ENCODE assay signal across 8 cellular contexts in genomic region chr22:26679003-26679629, GRCh38. TPM values are rescaled to one million over a fixed set of nuclear protein-coding genes. Genes with fewer than 3 reads are reported as not detected.
DNase-seq lines count a peak whose midpoint lies in the region; ATAC-seq and TF ChIP-seq lines count a peak whose summit lies in the region.

No MANE protein-coding gene starts in this region.

- DNase-seq in C1 segment of cervical spinal cord (lab: John Stamatoyannopoulos, UW) (peak in 10 of 14 donors; percentile 6 to 62 (median 44)), GM23338 (ENCODE audit: low spot score) (peak; percentile 90), NCI-H82 treated with DMSO at 0.1 percent for 48 hours (lab: John Stamatoyannopoulos, UW; ENCODE audit: unreplicated experiment) (peak; percentile 2), medulla oblongata (ENCODE audit: extremely low spot score) (peak; percentile 80)
- DNase-seq in activated CD4-positive, alpha-beta T cell treated with anti-CD3 and anti-CD28 coated beads, Interleukin-2, amount 50 U/mL, for 48 hours, result peak; percentile 81 to 85
- DNase-seq in effector CD4-positive, alpha-beta T cell, result peak; percentile 61
- peak; percentile 84 for DNase-seq in stimulated activated CD8-positive, alpha-beta memory T cell treated with anti-CD3 and anti-CD28 coated beads, Interleukin-4, amount 100 ng/mL, for 48 hours

- H3K4me3 ChIP-seq in GM23338, result no peak overlapping the region

- peaks cover 48% of the 10 kb centered on the region for H3K4me1 Mint-ChIP-seq in GM23338

- H3F3A ChIP-seq in GM23338 (replicated peaks; ENCODE audit: low read depth), result peaks cover 34% of the 10 kb centered on the region

- peaks cover 31% of the 10 kb centered on the region for H3K4me1 ChIP-seq in GM23338 (ENCODE audit: insufficient read depth)

- no peak overlapping the region for H2AFZ ChIP-seq in GM23338

- H3K27ac Mint-ChIP-seq in GM23338, result no peak overlapping the region

- H3K9me2 ChIP-seq in GM23338 (ENCODE audit: insufficient read depth), result peaks cover 7% of the 10 kb centered on the region; the same call in 1 of the 2 replicates

- peaks cover 13% of the 10 kb centered on the region; the same call in 1 of the 2 replicates for H3K79me2 ChIP-seq in GM23338 (replicated peaks; ENCODE audit: insufficient read depth)

- H3K36me3 ChIP-seq in GM23338 (ENCODE audit: insufficient read depth), result no peaks in the 10 kb centered on the region

- peaks cover 26% of the 10 kb centered on the region for H3K27me3 Mint-ChIP-seq in GM23338 (ENCODE audit: insufficient read depth, low read depth, poor library complexity)

- no peak overlapping the region for H3K27ac ChIP-seq in GM23338 (ENCODE audit: low read depth)

- no peak overlapping the region for H3K4me3 Mint-ChIP-seq in GM23338

- ATAC-seq in GM23338 (peak; percentile 75), GM21447 (IDR thresholded peaks at IDR 0.05; ENCODE audit: unreplicated experiment) (no peak)

- 0 out of 2 replicates have a peak, but pooled peaks cover 2% of the 10 kb centered on the region for H4K20me1 ChIP-seq in GM23338 (replicated peaks; ENCODE audit: insufficient read depth)

- TF ChIP-seq CTCF in GM23338 (conservative IDR thresholded peaks at IDR 0.05; ENCODE audit: low read depth in 2 of 2), result peak; percentile 93 to 94

- no peak overlapping the region for H3K4me2 ChIP-seq in GM23338

- peaks cover 24% of the 10 kb centered on the region for H3K36me3 Mint-ChIP-seq in GM23338 (ENCODE audit: low read depth)

- no peaks in the 10 kb centered on the region for H3K27me3 ChIP-seq in GM23338 (ENCODE audit: insufficient read depth)

- no peaks in the 10 kb centered on the region for H3K9me3 Mint-ChIP-seq in GM23338

TF ChIP-seq in GM23338, 12 proteins besides CTCF, POLR2A, EP300 and RAD21:
- TF ChIP-seq JUNB (IDR thresholded peaks at IDR 0.05; ENCODE audit: unreplicated experiment) (no peak), EZH2phosphoT487 (IDR thresholded peaks at IDR 0.05; ENCODE audit: unreplicated experiment) (no peak), ZNF462 (CRISPR knock-in tag; IDR thresholded peaks at IDR 0.05) (no peak), ZNF114 (CRISPR knock-in tag; IDR thresholded peaks at IDR 0.05) (no peak), CREB1 (CRISPR knock-in tag; IDR thresholded peaks at IDR 0.05; ENCODE audit: low read depth) (no peak), REST (IDR thresholded peaks at IDR 0.05; ENCODE audit: unreplicated experiment) (no peak), ETS1 (IDR thresholded peaks at IDR 0.05) (no peak), NANOG (IDR thresholded peaks at IDR 0.05; ENCODE audit: borderline replicate concordance) (no peak), POLR2AphosphoS5 (IDR thresholded peaks at IDR 0.05; ENCODE audit: low read depth) (no peak), ZNF331 (CRISPR knock-in tag; IDR thresholded peaks at IDR 0.05; ENCODE audit: low read depth) (no peak), STAT1 (IDR thresholded peaks at IDR 0.05; ENCODE audit: unreplicated experiment) (no peak), EZH2 (IDR thresholded peaks at IDR 0.05; ENCODE audit: low read depth, unreplicated experiment) (no peak)

RNA-seq across cellular contexts. Expression of gene MIAT, which starts 21.7 kb away (rescaled TPM):
- total RNA-seq in GM23338 (2014; rRNA removed; shearing (Covaris generic)), result 51.4 and 63.6 TPM in 2 replicates
- polyA plus RNA-seq in GM23338 (2016; fragmentation: Nextera tagmentation; extraction: Ambion mirVana), result 8.2 and 10.0 TPM in 2 replicates

RNA-seq across cellular contexts. Expression of gene CRYBA4, which starts 57.4 kb away (rescaled TPM):
- 1.7 TPM in 1 of 2 replicates, not detected in the other for total RNA-seq in GM23338 (2014; rRNA removed; shearing (Covaris generic))
- 1.2 and 1.5 TPM in 2 replicates for polyA plus RNA-seq in GM23338 (2016; fragmentation: Nextera tagmentation; extraction: Ambion mirVana)

Comparison
In these comparisons a context has a peak if more than half of its experiments do, and no peak if none do; other contexts are left out.
1. DNase-seq: peak in every context shown above with its lines; median percentile 90 in GM23338; 84 in stimulated activated CD8-positive, alpha-beta memory T cell treated with anti-CD3 and anti-CD28 coated beads, Interleukin-4, amount 100 ng/mL, for 48 hours; 83 in activated CD4-positive, alpha-beta T cell treated with anti-CD3 and anti-CD28 coated beads, Interleukin-2, amount 50 U/mL, for 48 hours; 80 in medulla oblongata; 61 in effector CD4-positive, alpha-beta T cell; 44 in C1 segment of cervical spinal cord; 2 in NCI-H82 treated with DMSO at 0.1 percent for 48 hours.